28 cellular contexts compared by ENCODE assay signal in genomic region chr4:85280963-85281362, GRCh38.
"Had no signal": no experiment of that assay in that cellular context is flagged by ENCODE, and none has a peak within 500 bp of the region (broad histone marks: within the 10 kb centered on the region; RNA-seq: fewer than 3 reads in every experiment).

No MANE protein-coding gene starts in this region.

- DNase-seq: colonic mucosa; cortex of kidney; dermis blood vessel endothelial cell; dorsolateral prefrontal cortex; effector CD4-positive, alpha-beta T cell; effector CD8-positive, alpha-beta T cell; effector memory CD4-positive, alpha-beta T cell; effector memory CD8-positive, alpha-beta T cell; endodermal cell; erythroblast; esophagus squamous epithelium; foreskin fibroblast; foreskin keratinocyte; foreskin melanocyte; gastrocnemius medialis; glutamatergic neuron; head of caudate nucleus; heart left ventricle; heart right ventricle had no signal

- H3K36me3 ChIP-seq: colonic mucosa, esophagus muscularis mucosa, esophagus squamous epithelium, gastrocnemius medialis, gastroesophageal sphincter, heart left ventricle, heart right ventricle had no signal

- H3K4me1 ChIP-seq: colonic mucosa, esophagus muscularis mucosa, esophagus squamous epithelium, foreskin keratinocyte, gastrocnemius medialis, gastroesophageal sphincter had no signal

- FAIRE-seq: colon, endometrium, endothelial cell of umbilical vein, frontal cortex had no signal

- H3K27me3 ChIP-seq: colonic mucosa, dorsolateral prefrontal cortex, esophagus muscularis mucosa, esophagus squamous epithelium, gastrocnemius medialis, gastroesophageal sphincter, heart left ventricle, heart right ventricle had no signal

- H3K4me3 ChIP-seq: colonic mucosa, coronary artery, dorsolateral prefrontal cortex, esophagus muscularis mucosa, esophagus squamous epithelium, gastrocnemius medialis, gastroesophageal sphincter, heart left ventricle, heart right ventricle had no signal

- H3K9me3 ChIP-seq: colonic mucosa, esophagus squamous epithelium, gastrocnemius medialis had no signal

- H3K27ac ChIP-seq: colonic mucosa, coronary artery, dorsolateral prefrontal cortex, epithelial cell of prostate, esophagus muscularis mucosa, esophagus squamous epithelium, foreskin keratinocyte, gastrocnemius medialis, gastroesophageal sphincter, heart left ventricle, heart right ventricle had no signal

- ATAC-seq: effector memory CD8-positive, alpha-beta T cell; esophagus mucosa; foreskin keratinocyte; gastrocnemius medialis; gastroesophageal sphincter; heart left ventricle; heart right ventricle had no signal
